In genomic region chr12:126976574-126976973, GRCh38 we compare ENCODE assay signal across 23 cellular contexts.
"Had no signal": no experiment of that assay in that cellular context is flagged by ENCODE, and none has a peak within 500 bp of the region (broad histone marks: within the 10 kb centered on the region; RNA-seq: fewer than 3 reads in every experiment).

No MANE protein-coding gene starts in this region.

- H3K9me3 ChIP-seq: esophagus muscularis mucosa, gastroesophageal sphincter, heart left ventricle, left lung, lower lobe of right lung had no signal

- H3K27ac Mint-ChIP-seq: immature natural killer cell, memory B cell had no signal

- H3K36me3 ChIP-seq: esophagus muscularis mucosa, gastroesophageal sphincter, heart left ventricle, left lung, lower lobe of right lung had no signal

- DNase-seq: dermis blood vessel endothelial cell; dorsolateral prefrontal cortex; effector CD4-positive, alpha-beta T cell; effector memory CD4-positive, alpha-beta T cell; foreskin keratinocyte; heart left ventricle; hypothalamus; immature natural killer cell; islet precursor cell; kidney; kidney glomerular epithelial cell; left colon; left lung; left ventricle myocardium superior; lower lobe of right lung; mammary epithelial cell; mesendoderm; midbrain had no signal

- ATAC-seq: foreskin keratinocyte, gastroesophageal sphincter, heart left ventricle, left colon, left lung, left ventricle myocardium superior, lower lobe of right lung had no signal

- H3K4me1 Mint-ChIP-seq: immature natural killer cell, memory B cell had no signal

- H3K27ac ChIP-seq: coronary artery, dorsolateral prefrontal cortex, esophagus muscularis mucosa, foreskin keratinocyte, gastroesophageal sphincter, heart left ventricle, hepatocyte, left lung, lower lobe of right lung had no signal

- H3K4me3 Mint-ChIP-seq: immature natural killer cell, memory B cell had no signal

- H3K4me3 ChIP-seq: coronary artery, dorsolateral prefrontal cortex, esophagus muscularis mucosa, gastroesophageal sphincter, heart left ventricle, hepatocyte, left lung, lower lobe of right lung had no signal

- H3K4me2 ChIP-seq: hepatocyte had no signal

- H3K79me2 ChIP-seq: hepatocyte had no signal

- H3K27me3 ChIP-seq: foreskin keratinocyte, hepatocyte, left lung had no signal

- H3K36me3 Mint-ChIP-seq: immature natural killer cell had no signal

- H3K4me1 ChIP-seq: esophagus muscularis mucosa, foreskin keratinocyte, gastroesophageal sphincter, heart left ventricle, left lung, lower lobe of right lung had no signal

- H2AFZ ChIP-seq: hepatocyte had no signal
